7 cellular contexts compared by ENCODE assay signal in the genomic region with DNA sequence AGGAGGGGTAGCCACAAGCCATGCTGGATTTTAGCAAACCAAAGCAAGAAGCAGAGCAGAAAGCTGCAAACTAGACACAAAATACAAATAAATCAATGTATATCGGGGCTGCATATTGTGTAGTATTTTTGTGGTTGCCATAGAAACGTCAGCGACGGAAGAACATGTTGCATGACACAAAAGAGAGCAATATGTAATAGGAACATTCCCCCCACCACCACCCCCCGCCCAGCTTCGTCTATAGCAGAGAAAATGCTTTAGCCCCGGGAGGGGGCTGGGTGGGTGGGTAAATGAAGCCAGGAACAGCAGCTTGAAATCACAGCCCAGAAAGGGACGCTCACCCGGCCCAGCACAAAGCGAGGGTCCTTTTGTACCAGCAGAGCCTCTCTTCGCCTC. TPM values are rescaled to one million over a fixed set of nuclear protein-coding genes. Genes with fewer than 3 reads are reported as not detected.
A peak's percentile ranks its signal among the peaks of the same experiment; 100 is the strongest.
DNase-seq lines count a peak whose midpoint lies in the region; ATAC-seq and TF ChIP-seq lines count a peak whose summit lies in the region.

No MANE protein-coding gene starts in this region.

- H3K4me1 ChIP-seq in HUES48 (ENCODE audit: control insufficient read depth, insufficient read depth, low read length) (peaks cover 32% of the 10 kb centered on the region), duodenal mucosa (ENCODE audit: control insufficient read depth in 1 of 2, insufficient read depth in 2 of 2, low read length in 2 of 2) (peaks cover 0 to 5% of the 10 kb centered on the region in 2 donors), mononuclear cell (ENCODE audit: insufficient read depth, low read length) (peaks cover 17% of the 10 kb centered on the region), thymus (ENCODE audit: control insufficient read depth, insufficient read depth, low read length) (peaks cover 3% of the 10 kb centered on the region)

- peak overlapping the region; percentile 89 for H3K4me3 Mint-ChIP-seq in activated B cell treated with CpG ODN at 0.5 μM for 24 hours

- ATAC-seq in GM19035 (IDR thresholded peaks at IDR 0.05; ENCODE audit: unreplicated experiment), result peak; percentile 9
- ATAC-seq in activated B cell treated with CpG ODN at 0.5 μM for 24 hours (ENCODE audit: low read depth), result peak; percentile 22
- ATAC-seq in HG02571 (IDR thresholded peaks at IDR 0.05; ENCODE audit: unreplicated experiment), result no peak

- peaks cover 7% of the 10 kb centered on the region for H3K27me3 Mint-ChIP-seq in activated B cell treated with CpG ODN at 0.5 μM for 24 hours

- H3K27ac Mint-ChIP-seq in activated B cell treated with CpG ODN at 0.5 μM for 24 hours, result peak overlapping the region; percentile 51

- WGBS in thymus, result under 1% methylated on average over 11 of the region's 11 CpGs

- H3K36me3 ChIP-seq in HUES48 (ENCODE audit: control insufficient read depth, insufficient read depth, low read length) (no peaks in the 10 kb centered on the region), duodenal mucosa (ENCODE audit: control insufficient read depth in 1 of 2, insufficient read depth in 2 of 2, low read length in 2 of 2) (no peaks in the 10 kb centered on the region), thymus (ENCODE audit: control insufficient read depth, insufficient read depth) (no peaks in the 10 kb centered on the region)

- CTCF ChIA-PET in activated B cell treated with CpG ODN at 0.5 μM for 24 hours (lab: Charles Lee), result no interaction called here

- H3K27ac ChIP-seq in HUES48 (ENCODE audit: low read depth, low read length), result peak overlapping the region; percentile 95
- H3K27ac ChIP-seq in duodenal mucosa (ENCODE audit: low read depth, low read length), result no peak overlapping the region
- H3K27ac ChIP-seq in thymus (ENCODE audit: low read depth), result no peak overlapping the region

- H3K4me1 Mint-ChIP-seq in activated B cell treated with CpG ODN at 0.5 μM for 24 hours, result peaks cover 18% of the 10 kb centered on the region

- TF ChIP-seq CTCF in activated B cell treated with CpG ODN at 0.5 μM for 24 hours (IDR thresholded peaks at IDR 0.05), result no peak

- H3K9me3 Mint-ChIP-seq in activated B cell treated with CpG ODN at 0.5 μM for 24 hours, result no peaks in the 10 kb centered on the region

- no peaks in the 10 kb centered on the region for H3K36me3 Mint-ChIP-seq in activated B cell treated with CpG ODN at 0.5 μM for 24 hours (ENCODE audit: low read depth)

- H3K27me3 ChIP-seq in HUES48 (ENCODE audit: control insufficient read depth, insufficient read depth, low read length) (no peaks in the 10 kb centered on the region), duodenal mucosa (ENCODE audit: control insufficient read depth in 1 of 2, insufficient read depth in 2 of 2, low read length in 2 of 2) (no peaks in the 10 kb centered on the region), mononuclear cell (ENCODE audit: insufficient read depth, low read length) (peaks cover 4% of the 10 kb centered on the region), thymus (ENCODE audit: control insufficient read depth, insufficient read depth) (no peaks in the 10 kb centered on the region)

- no peaks in the 10 kb centered on the region for H3K9me3 ChIP-seq in HUES48 (ENCODE audit: control insufficient read depth, insufficient read depth, low read length)
- H3K9me3 ChIP-seq in duodenal mucosa (ENCODE audit: control insufficient read depth in 1 of 2, low read length in 2 of 2), result no peaks in the 10 kb centered on the region
- no peaks in the 10 kb centered on the region for H3K9me3 ChIP-seq in mononuclear cell (ENCODE audit: low read depth, low read length)
- no peaks in the 10 kb centered on the region for H3K9me3 ChIP-seq in thymus (ENCODE audit: control insufficient read depth)

- POLR2A ChIA-PET in activated B cell treated with CpG ODN at 0.5 μM for 24 hours (lab: Charles Lee), result interaction anchor here (0.5 to 1.9 kb wide), 7 partner anchors 10 to 527 kb away, joined by 3 to 9 read pairs (median 5); partner anchors contain the start of gene MAP3K4

- peak; percentile 24 for DNase-seq in activated B cell treated with CpG ODN at 0.5 μM for 24 hours

- intact Hi-C loops in activated B cell treated with CpG ODN at 0.5 μM for 24 hours (cut with micrococcal nuclease), result loop anchor here (1.0 to 10.0 kb wide), 3 partner anchors 531 to 1454 kb away; partner anchors contain the start of genes IGF2R, PACRG and PRKN

- H3K4me3 ChIP-seq in HUES48 (ENCODE audit: low read depth, low read length), result peak overlapping the region; percentile 99
- H3K4me3 ChIP-seq in duodenal mucosa (ENCODE audit: low read depth in 1 of 2, low read length in 2 of 2), result peak overlapping the region; percentile 56 to 74
- peak overlapping the region; percentile 57 for H3K4me3 ChIP-seq in mononuclear cell (ENCODE audit: low read length)
- peak overlapping the region; percentile 64 for H3K4me3 ChIP-seq in thymus (ENCODE audit: low read length)

- peak overlapping the region; percentile 98 for H3K9ac ChIP-seq in HUES48 (ENCODE audit: low read depth, low read length)
- peak overlapping the region in 1 of 2 donors; percentile 24 for H3K9ac ChIP-seq in duodenal mucosa (ENCODE audit: low read depth in 1 of 2, low read length in 2 of 2)

RNA-seq across cellular contexts. Expression of gene AGPAT4, which starts 0.5 kb away (rescaled TPM):
- total RNA-seq in activated B cell treated with CpG ODN at 0.5 μM for 24 hours (2.8 and 4.7 TPM in 2 replicates), mononuclear cell (3.3 TPM)
- 2.9 TPM for polyA plus RNA-seq in thymus
